22 cellular contexts compared by ENCODE assay signal in genomic region chr1:237467320-237467719, GRCh38.
"Had no signal": no experiment of that assay in that cellular context is flagged by ENCODE, and none has a peak within 500 bp of the region (broad histone marks: within the 10 kb centered on the region; RNA-seq: fewer than 3 reads in every experiment).

No MANE protein-coding gene starts in this region.

- H3K4me2 ChIP-seq: hepatocyte had no signal

- H2AFZ ChIP-seq: hepatocyte had no signal

- H3K4me3 Mint-ChIP-seq: memory B cell; naive thymus-derived CD4-positive, alpha-beta T cell; nephron; stimulated activated naive CD8-positive, alpha-beta T cell treated with anti-CD3 and anti-CD28 coated beads, Interleukin-15, amount 100 ng/mL, for 72 hours had no signal

- H3K4me3 ChIP-seq: dorsolateral prefrontal cortex, hepatocyte, lung, psoas muscle, right lobe of liver, suprapubic skin, transverse colon, upper lobe of right lung, uterus had no signal

- H3K36me3 ChIP-seq: right lobe of liver, suprapubic skin, transverse colon, upper lobe of right lung, uterus had no signal

- DNase-seq: dorsolateral prefrontal cortex; effector CD4-positive, alpha-beta T cell; left colon; naive thymus-derived CD4-positive, alpha-beta T cell; nucleus accumbens; psoas muscle; right lobe of liver; small intestine; stimulated activated CD4-positive, alpha-beta T cell treated with anti-CD3 and anti-CD28 coated beads, Interleukin-12 subunit alpha, Interleukin-12 subunit beta, amount 100 ng/mL, for 4 hours; stimulated activated CD4-positive, alpha-beta T cell treated with anti-CD3 and anti-CD28 coated beads, Interleukin-1b, Interleukin-23, amount 100 ng/mL, for 48 hours; stimulated activated CD4-positive, alpha-beta T cell treated with anti-CD3 and anti-CD28 coated beads, Interleukin-4, amount 100 ng/mL, for 1 hour; stimulated activated CD8-positive, alpha-beta memory T cell treated with anti-CD3 and anti-CD28 coated beads, Interleukin-4, amount 100 ng/mL, for 48 hours; stimulated activated naive CD4-positive, alpha-beta T cell; stimulated activated naive CD8-positive, alpha-beta T cell treated with anti-CD3 and anti-CD28 coated beads, Interleukin-15, amount 100 ng/mL, for 72 hours; transverse colon; upper lobe of right lung; uterus had no signal

- H3K79me2 ChIP-seq: hepatocyte had no signal

- H3K9me3 Mint-ChIP-seq: nephron had no signal

- ATAC-seq: left colon; naive thymus-derived CD4-positive, alpha-beta T cell; psoas muscle; right lobe of liver; stimulated activated naive CD8-positive, alpha-beta T cell treated with anti-CD3 and anti-CD28 coated beads, Interleukin-15, amount 100 ng/mL, for 72 hours; upper lobe of right lung had no signal

- H3K27me3 ChIP-seq: dorsolateral prefrontal cortex, hepatocyte, right lobe of liver, suprapubic skin, transverse colon, upper lobe of right lung, uterus had no signal

- H3K36me3 Mint-ChIP-seq: naive thymus-derived CD4-positive, alpha-beta T cell had no signal

- H3K27ac Mint-ChIP-seq: memory B cell; naive thymus-derived CD4-positive, alpha-beta T cell; nephron; stimulated activated naive CD8-positive, alpha-beta T cell treated with anti-CD3 and anti-CD28 coated beads, Interleukin-15, amount 100 ng/mL, for 72 hours had no signal

- H3K27me3 Mint-ChIP-seq: stimulated activated naive CD8-positive, alpha-beta T cell treated with anti-CD3 and anti-CD28 coated beads, Interleukin-15, amount 100 ng/mL, for 72 hours had no signal

- H3K9me3 ChIP-seq: psoas muscle, right lobe of liver, suprapubic skin, transverse colon, upper lobe of right lung, uterus had no signal

- H3K4me1 ChIP-seq: psoas muscle, right lobe of liver, suprapubic skin, transverse colon, upper lobe of right lung, uterus had no signal

- H3K27ac ChIP-seq: dorsolateral prefrontal cortex, hepatocyte, psoas muscle, right lobe of liver, suprapubic skin, transverse colon, upper lobe of right lung, uterus had no signal

- H3K4me1 Mint-ChIP-seq: memory B cell; naive thymus-derived CD4-positive, alpha-beta T cell; nephron; stimulated activated naive CD8-positive, alpha-beta T cell treated with anti-CD3 and anti-CD28 coated beads, Interleukin-15, amount 100 ng/mL, for 72 hours had no signal
